1 cellular context compared by ENCODE assay signal in the genomic region with DNA sequence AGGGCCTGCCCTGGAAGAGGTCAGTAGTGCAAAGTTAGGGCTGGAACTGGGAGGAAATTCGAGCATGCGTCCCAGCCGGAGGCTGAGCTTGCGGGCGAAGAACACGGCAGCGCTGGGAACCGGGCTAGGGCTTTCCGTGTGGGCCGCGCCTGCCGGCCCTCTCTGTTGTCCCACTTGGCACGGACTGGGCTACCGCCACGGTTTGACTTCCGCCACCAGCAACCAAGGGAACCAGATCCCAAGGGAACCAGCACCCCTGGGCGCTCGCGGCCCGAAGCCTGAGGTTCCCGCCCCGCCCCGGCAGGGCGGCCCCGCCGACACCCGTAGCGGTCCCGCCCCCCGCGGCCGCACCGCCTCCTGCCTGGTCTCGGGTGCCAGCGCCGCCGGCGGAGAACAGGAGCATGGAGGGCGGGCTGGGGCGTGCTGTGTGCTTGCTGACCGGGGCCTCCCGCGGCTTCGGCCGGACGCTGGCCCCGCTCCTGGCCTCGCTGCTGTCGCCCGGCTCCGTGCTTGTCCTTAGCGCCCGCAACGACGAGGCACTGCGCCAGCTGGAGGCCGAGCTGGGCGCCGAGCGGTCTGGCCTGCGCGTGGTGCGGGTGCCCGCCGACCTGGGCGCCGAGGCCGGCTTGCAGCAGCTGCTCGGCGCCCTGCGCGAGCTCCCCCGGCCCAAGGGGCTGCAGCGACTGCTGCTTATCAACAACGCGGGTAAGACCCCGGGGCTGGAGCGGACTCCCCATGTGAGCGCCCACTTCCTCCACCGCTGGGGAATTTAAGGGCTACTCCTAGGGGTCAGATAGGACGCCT.
TF ChIP-seq lines count a peak whose summit lies in the region.

Gene SPR, plus strand, starts transcription at position 377 of the 804 bp plus-strand sequence. Its CDS starts 25 bp downstream, at position 402.

TF ChIP-seq in HepG2, 621 proteins besides CTCF, POLR2A, EP300 and RAD21 (continued from another document and continues in another):
- TF ChIP-seq, protein P1, sequence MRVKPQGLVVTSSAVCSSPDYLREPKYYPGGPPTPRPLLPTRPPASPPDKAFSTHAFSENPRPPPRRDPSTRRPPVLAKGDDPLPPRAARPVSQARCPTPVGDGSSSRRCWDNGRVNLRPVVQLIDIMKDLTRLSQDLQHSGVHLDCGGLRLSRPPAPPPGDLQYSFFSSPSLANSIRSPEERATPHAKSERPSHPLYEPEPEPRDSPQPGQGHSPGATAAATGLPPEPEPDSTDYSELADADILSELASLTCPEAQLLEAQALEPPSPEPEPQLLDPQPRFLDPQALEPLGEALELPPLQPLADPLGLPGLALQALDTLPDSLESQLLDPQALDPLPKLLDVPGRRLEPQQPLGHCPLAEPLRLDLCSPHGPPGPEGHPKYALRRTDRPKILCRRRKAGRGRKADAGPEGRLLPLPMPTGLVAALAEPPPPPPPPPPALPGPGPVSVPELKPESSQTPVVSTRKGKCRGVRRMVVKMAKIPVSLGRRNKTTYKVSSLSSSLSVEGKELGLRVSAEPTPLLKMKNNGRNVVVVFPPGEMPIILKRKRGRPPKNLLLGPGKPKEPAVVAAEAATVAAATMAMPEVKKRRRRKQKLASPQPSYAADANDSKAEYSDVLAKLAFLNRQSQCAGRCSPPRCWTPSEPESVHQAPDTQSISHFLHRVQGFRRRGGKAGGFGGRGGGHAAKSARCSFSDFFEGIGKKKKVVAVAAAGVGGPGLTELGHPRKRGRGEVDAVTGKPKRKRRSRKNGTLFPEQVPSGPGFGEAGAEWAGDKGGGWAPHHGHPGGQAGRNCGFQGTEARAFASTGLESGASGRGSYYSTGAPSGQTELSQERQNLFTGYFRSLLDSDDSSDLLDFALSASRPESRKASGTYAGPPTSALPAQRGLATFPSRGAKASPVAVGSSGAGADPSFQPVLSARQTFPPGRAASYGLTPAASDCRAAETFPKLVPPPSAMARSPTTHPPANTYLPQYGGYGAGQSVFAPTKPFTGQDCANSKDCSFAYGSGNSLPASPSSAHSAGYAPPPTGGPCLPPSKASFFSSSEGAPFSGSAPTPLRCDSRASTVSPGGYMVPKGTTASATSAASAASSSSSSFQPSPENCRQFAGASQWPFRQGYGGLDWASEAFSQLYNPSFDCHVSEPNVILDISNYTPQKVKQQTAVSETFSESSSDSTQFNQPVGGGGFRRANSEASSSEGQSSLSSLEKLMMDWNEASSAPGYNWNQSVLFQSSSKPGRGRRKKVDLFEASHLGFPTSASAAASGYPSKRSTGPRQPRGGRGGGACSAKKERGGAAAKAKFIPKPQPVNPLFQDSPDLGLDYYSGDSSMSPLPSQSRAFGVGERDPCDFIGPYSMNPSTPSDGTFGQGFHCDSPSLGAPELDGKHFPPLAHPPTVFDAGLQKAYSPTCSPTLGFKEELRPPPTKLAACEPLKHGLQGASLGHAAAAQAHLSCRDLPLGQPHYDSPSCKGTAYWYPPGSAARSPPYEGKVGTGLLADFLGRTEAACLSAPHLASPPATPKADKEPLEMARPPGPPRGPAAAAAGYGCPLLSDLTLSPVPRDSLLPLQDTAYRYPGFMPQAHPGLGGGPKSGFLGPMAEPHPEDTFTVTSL (CRISPR knock-in tag; IDR thresholded peaks at IDR 0.05; ENCODE audit: borderline replicate concordance) = no peak; the same call in 1 of the 2 replicates
- no peak for TF ChIP-seq EHMT2 (IDR thresholded peaks at IDR 0.05; ENCODE audit: borderline replicate concordance, low read depth, low read length)
- TF ChIP-seq, protein P2, sequence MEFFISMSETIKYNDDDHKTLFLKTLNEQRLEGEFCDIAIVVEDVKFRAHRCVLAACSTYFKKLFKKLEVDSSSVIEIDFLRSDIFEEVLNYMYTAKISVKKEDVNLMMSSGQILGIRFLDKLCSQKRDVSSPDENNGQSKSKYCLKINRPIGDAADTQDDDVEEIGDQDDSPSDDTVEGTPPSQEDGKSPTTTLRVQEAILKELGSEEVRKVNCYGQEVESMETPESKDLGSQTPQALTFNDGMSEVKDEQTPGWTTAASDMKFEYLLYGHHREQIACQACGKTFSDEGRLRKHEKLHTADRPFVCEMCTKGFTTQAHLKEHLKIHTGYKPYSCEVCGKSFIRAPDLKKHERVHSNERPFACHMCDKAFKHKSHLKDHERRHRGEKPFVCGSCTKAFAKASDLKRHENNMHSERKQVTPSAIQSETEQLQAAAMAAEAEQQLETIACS (CRISPR knock-in tag; IDR thresholded peaks at IDR 0.05) = no peak
- TF ChIP-seq GABPB1 (CRISPR knock-in tag; IDR thresholded peaks at IDR 0.05) = peak; percentile 67; the same call in 1 of the 2 replicates
- peak; percentile 62; the same call in 1 of the 2 replicates for TF ChIP-seq ELF3 (CRISPR knock-in tag; IDR thresholded peaks at IDR 0.05)
- no peak for TF ChIP-seq JUNB (CRISPR knock-in tag; IDR thresholded peaks at IDR 0.05; ENCODE audit: borderline replicate concordance)
- peak; percentile 24; the same call in 1 of the 2 replicates for TF ChIP-seq ZBTB42 (CRISPR knock-in tag; IDR thresholded peaks at IDR 0.05)
- TF ChIP-seq CEBPZ (IDR thresholded peaks at IDR 0.05; ENCODE audit: low read length) = no peak
- TF ChIP-seq ELF1 (CRISPR knock-in tag; IDR thresholded peaks at IDR 0.05) = no peak
- TF ChIP-seq MIXL1 (CRISPR knock-in tag; IDR thresholded peaks at IDR 0.05) = 0 out of 2 replicates have a peak, but pooled peaks have one; percentile 6
- no peak for TF ChIP-seq ZNF382 (CRISPR knock-in tag; IDR thresholded peaks at IDR 0.05; ENCODE audit: borderline replicate concordance)
- TF ChIP-seq ZNF326 (CRISPR knock-in tag; IDR thresholded peaks at IDR 0.05; ENCODE audit: borderline replicate concordance) = no peak
- TF ChIP-seq THYN1 (CRISPR knock-in tag; IDR thresholded peaks at IDR 0.05; ENCODE audit: borderline replicate concordance, low read depth) = no peak; the same call in 1 of the 2 replicates
- TF ChIP-seq, protein P3, sequence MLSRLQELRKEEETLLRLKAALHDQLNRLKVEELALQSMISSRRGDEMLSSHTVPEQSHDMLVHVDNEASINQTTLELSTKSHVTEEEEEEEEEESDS (CRISPR knock-in tag; IDR thresholded peaks at IDR 0.05; ENCODE audit: borderline replicate concordance) = no peak
- no peak for TF ChIP-seq NRL (CRISPR knock-in tag; IDR thresholded peaks at IDR 0.05; ENCODE audit: borderline replicate concordance)
- no peak for TF ChIP-seq FOSL2 (CRISPR knock-in tag; IDR thresholded peaks at IDR 0.05)
- TF ChIP-seq, protein P4, sequence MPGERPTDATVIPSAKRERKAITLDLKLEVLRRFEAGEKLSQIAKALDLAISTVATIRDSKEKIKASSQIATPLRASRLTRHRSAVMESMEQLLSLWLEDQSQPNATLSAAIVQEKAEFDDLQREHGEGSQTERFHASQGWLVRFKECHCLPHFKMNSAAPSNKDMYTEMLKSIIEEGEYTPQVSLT (CRISPR knock-in tag; IDR thresholded peaks at IDR 0.05; ENCODE audit: borderline replicate concordance, low read depth) = 0 out of 2 replicates have a peak, but pooled peaks have one; percentile 7
- TF ChIP-seq ZNF746 (CRISPR knock-in tag; IDR thresholded peaks at IDR 0.05) = no peak
- TF ChIP-seq SIN3A (IDR thresholded peaks at IDR 0.05; ENCODE audit: borderline replicate concordance, low read depth, low read length) = peak; percentile 76; the same call in 1 of the 2 replicates
- TF ChIP-seq, protein P5, sequence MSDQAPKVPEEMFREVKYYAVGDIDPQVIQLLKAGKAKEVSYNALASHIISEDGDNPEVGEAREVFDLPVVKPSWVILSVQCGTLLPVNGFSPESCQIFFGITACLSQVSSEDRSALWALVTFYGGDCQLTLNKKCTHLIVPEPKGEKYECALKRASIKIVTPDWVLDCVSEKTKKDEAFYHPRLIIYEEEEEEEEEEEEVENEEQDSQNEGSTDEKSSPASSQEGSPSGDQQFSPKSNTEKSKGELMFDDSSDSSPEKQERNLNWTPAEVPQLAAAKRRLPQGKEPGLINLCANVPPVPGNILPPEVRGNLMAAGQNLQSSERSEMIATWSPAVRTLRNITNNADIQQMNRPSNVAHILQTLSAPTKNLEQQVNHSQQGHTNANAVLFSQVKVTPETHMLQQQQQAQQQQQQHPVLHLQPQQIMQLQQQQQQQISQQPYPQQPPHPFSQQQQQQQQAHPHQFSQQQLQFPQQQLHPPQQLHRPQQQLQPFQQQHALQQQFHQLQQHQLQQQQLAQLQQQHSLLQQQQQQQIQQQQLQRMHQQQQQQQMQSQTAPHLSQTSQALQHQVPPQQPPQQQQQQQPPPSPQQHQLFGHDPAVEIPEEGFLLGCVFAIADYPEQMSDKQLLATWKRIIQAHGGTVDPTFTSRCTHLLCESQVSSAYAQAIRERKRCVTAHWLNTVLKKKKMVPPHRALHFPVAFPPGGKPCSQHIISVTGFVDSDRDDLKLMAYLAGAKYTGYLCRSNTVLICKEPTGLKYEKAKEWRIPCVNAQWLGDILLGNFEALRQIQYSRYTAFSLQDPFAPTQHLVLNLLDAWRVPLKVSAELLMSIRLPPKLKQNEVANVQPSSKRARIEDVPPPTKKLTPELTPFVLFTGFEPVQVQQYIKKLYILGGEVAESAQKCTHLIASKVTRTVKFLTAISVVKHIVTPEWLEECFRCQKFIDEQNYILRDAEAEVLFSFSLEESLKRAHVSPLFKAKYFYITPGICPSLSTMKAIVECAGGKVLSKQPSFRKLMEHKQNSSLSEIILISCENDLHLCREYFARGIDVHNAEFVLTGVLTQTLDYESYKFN (CRISPR knock-in tag; conservative IDR thresholded peaks at IDR 0.05) = 0 out of 2 replicates have a peak, but pooled peaks have one; percentile 21
- TF ChIP-seq EEA1 (CRISPR knock-in tag; IDR thresholded peaks at IDR 0.05; ENCODE audit: borderline replicate concordance) = peak; percentile 82; the same call in 1 of the 2 replicates
- TF ChIP-seq SMAD3 (CRISPR knock-in tag; IDR thresholded peaks at IDR 0.05) = no peak
- TF ChIP-seq ZNF788 (CRISPR knock-in tag; IDR thresholded peaks at IDR 0.05; ENCODE audit: borderline replicate concordance) = peak; percentile 41; the same call in 1 of the 2 replicates
- no peak for TF ChIP-seq KDM6A (CRISPR knock-in tag; IDR thresholded peaks at IDR 0.05; ENCODE audit: low read depth)
- TF ChIP-seq SALL1 (CRISPR knock-in tag; IDR thresholded peaks at IDR 0.05) = peak; percentile 37; the same call in 1 of the 2 replicates
- TF ChIP-seq GLMP (CRISPR knock-in tag; IDR thresholded peaks at IDR 0.05; ENCODE audit: borderline replicate concordance) = no peak
- no peak for TF ChIP-seq PBX2 (CRISPR knock-in tag; IDR thresholded peaks at IDR 0.05)
- no peak for TF ChIP-seq CREB1 (IDR thresholded peaks at IDR 0.05)
- no peak for TF ChIP-seq CREB1 (CRISPR knock-in tag; IDR thresholded peaks at IDR 0.05)
- TF ChIP-seq RFX3 (CRISPR knock-in tag; IDR thresholded peaks at IDR 0.05) = no peak
- no peak for TF ChIP-seq SRF (IDR thresholded peaks at IDR 0.05; ENCODE audit: low read depth, low read length)
- TF ChIP-seq ELF4 (CRISPR knock-in tag; IDR thresholded peaks at IDR 0.05; ENCODE audit: borderline replicate concordance) = no peak
- TF ChIP-seq DMAP1 (CRISPR knock-in tag; IDR thresholded peaks at IDR 0.05) = 0 out of 2 replicates have a peak, but pooled peaks have one; percentile 23
- TF ChIP-seq, protein P6, sequence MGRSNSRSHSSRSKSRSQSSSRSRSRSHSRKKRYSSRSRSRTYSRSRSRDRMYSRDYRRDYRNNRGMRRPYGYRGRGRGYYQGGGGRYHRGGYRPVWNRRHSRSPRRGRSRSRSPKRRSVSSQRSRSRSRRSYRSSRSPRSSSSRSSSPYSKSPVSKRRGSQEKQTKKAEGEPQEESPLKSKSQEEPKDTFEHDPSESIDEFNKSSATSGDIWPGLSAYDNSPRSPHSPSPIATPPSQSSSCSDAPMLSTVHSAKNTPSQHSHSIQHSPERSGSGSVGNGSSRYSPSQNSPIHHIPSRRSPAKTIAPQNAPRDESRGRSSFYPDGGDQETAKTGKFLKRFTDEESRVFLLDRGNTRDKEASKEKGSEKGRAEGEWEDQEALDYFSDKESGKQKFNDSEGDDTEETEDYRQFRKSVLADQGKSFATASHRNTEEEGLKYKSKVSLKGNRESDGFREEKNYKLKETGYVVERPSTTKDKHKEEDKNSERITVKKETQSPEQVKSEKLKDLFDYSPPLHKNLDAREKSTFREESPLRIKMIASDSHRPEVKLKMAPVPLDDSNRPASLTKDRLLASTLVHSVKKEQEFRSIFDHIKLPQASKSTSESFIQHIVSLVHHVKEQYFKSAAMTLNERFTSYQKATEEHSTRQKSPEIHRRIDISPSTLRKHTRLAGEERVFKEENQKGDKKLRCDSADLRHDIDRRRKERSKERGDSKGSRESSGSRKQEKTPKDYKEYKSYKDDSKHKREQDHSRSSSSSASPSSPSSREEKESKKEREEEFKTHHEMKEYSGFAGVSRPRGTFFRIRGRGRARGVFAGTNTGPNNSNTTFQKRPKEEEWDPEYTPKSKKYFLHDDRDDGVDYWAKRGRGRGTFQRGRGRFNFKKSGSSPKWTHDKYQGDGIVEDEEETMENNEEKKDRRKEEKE (IDR thresholded peaks at IDR 0.05) = no peak
- no peak for TF ChIP-seq MAFK (conservative IDR thresholded peaks at IDR 0.05 in 1 of 2, IDR thresholded peaks at IDR 0.05 in 1 of 2; ENCODE audit: low read length in 2 of 2)
